ENCODE assay signal across 20 cellular contexts in genomic region chr2:96898135-96898505, GRCh38.
"Had no signal": no experiment of that assay in that cellular context is flagged by ENCODE, and none has a peak within 500 bp of the region (broad histone marks: within the 10 kb centered on the region; RNA-seq: fewer than 3 reads in every experiment).

No MANE protein-coding gene starts in this region.

- H3K27me3 ChIP-seq: ascending aorta, hepatocyte, ovary, tibial artery, vagina had no signal

- H3K36me3 ChIP-seq: ascending aorta, ovary, prostate gland, tibial artery, vagina had no signal

- ATAC-seq: WTC11 had no signal

- H3K9me3 ChIP-seq: ascending aorta, ovary, prostate gland, tibial artery, vagina had no signal

- H3K9me3 Mint-ChIP-seq: activated naive CD4-positive, alpha-beta T cell treated with anti-CD3 and anti-CD28 coated beads, Interleukin-2, amount 50 U/mL, for 24 hours; immature natural killer cell; naive B cell; WTC11 had no signal

- H3K4me3 ChIP-seq: ascending aorta, hepatocyte, ovary, prostate gland, tibial artery, vagina had no signal

- H3K4me2 ChIP-seq: hepatocyte had no signal

- H3K79me2 ChIP-seq: hepatocyte had no signal

- H3K27me3 Mint-ChIP-seq: activated naive CD4-positive, alpha-beta T cell treated with anti-CD3 and anti-CD28 coated beads, Interleukin-2, amount 50 U/mL, for 24 hours had no signal

- H3K4me1 ChIP-seq: prostate gland had no signal

- H3K27ac ChIP-seq: hepatocyte, ovary, prostate gland, tibial artery, vagina had no signal

- H3K36me3 Mint-ChIP-seq: activated naive CD4-positive, alpha-beta T cell treated with anti-CD3 and anti-CD28 coated beads, Interleukin-2, amount 50 U/mL, for 24 hours; immature natural killer cell; naive B cell; WTC11 had no signal

- DNase-seq: activated gamma-delta T cell treated with Interleukin-2 at 50 U/mL for 16 hours; activated T-cell treated with anti-CD3 and anti-CD28 coated beads, Interleukin-2, amount 50 U/mL, for 1 hour; central memory CD4-positive, alpha-beta T cell; dermis blood vessel endothelial cell; effector CD8-positive, alpha-beta T cell; foreskin melanocyte; immature natural killer cell; mesenchymal stem cell; naive B cell; ovary; stimulated activated CD4-positive, alpha-beta T cell treated with anti-CD3 and anti-CD28 coated beads, Interleukin-4, amount 100 ng/mL, for 24 hours; stimulated activated naive CD8-positive, alpha-beta T cell treated with anti-CD3 and anti-CD28 coated beads, Interleukin-15, Interleukin-2, amounts not matched to agents 100 U/mL and 50 U/mL, for 24 hours; T1000; tibial artery had no signal

- H3K27ac Mint-ChIP-seq: activated naive CD4-positive, alpha-beta T cell treated with anti-CD3 and anti-CD28 coated beads, Interleukin-2, amount 50 U/mL, for 24 hours; WTC11 had no signal

- H2AFZ ChIP-seq: hepatocyte had no signal

- H3K4me3 Mint-ChIP-seq: activated naive CD4-positive, alpha-beta T cell treated with anti-CD3 and anti-CD28 coated beads, Interleukin-2, amount 50 U/mL, for 24 hours; immature natural killer cell; WTC11 had no signal

- H3K4me1 Mint-ChIP-seq: naive B cell had no signal
